Comparison of ENCODE assay signal across 24 cellular contexts in genomic region chr1:69172003-69173000, GRCh38.
DNase-seq lines count a peak whose midpoint lies in the region; ATAC-seq, FAIRE-seq and TF ChIP-seq lines count a peak whose summit lies in the region.
"Had no signal": no experiment of that assay in that cellular context is flagged by ENCODE, and none has a peak within 500 bp of the region (broad histone marks: within the 10 kb centered on the region; RNA-seq: fewer than 3 reads in every experiment).

No MANE protein-coding gene starts in this region.

- 17 to 23% methylated on average over 7 of the region's 7 CpGs for WGBS in GM23248 (ENCODE audit: low coverage in 1 of 2, low lambda C conversion rate in 2 of 2, missing lambda C conversion rate in 2 of 2), 2 experiments

- DNase-seq in GM23248 (peak; percentile 23), astrocyte (ENCODE audit: low read depth) (peak; percentile 63), iris pigment epithelial cell (ENCODE audit: low read depth) (peak; percentile 1), kidney glomerular epithelial cell (lab: John Stamatoyannopoulos, UW) (no peak), NCI-H2081 (lab: John Stamatoyannopoulos, UW) (no peak), GM03348 (ENCODE audit: low spot score) (no peak)
- DNase-seq: activated naive CD8-positive, alpha-beta T cell treated with anti-CD3 and anti-CD28 coated beads, Interleukin-2, amount 10 ng/mL, durations not matched to agents 7 days and 5 days; caudate nucleus; effector CD4-positive, alpha-beta T cell; esophagus squamous epithelium; H9; mesendoderm; NCI-H1417; NCI-H82; psoas muscle; small intestine; stimulated activated CD4-positive, alpha-beta T cell treated with anti-CD3 and anti-CD28 coated beads, Interleukin-4, amount 100 ng/mL, for 24 hours; T-helper 1 cell had no signal

- no peak overlapping the region for H3K4me3 Mint-ChIP-seq in astrocyte (ENCODE audit: unreplicated experiment)
- H3K4me3 Mint-ChIP-seq: activated naive CD8-positive, alpha-beta T cell treated with anti-CD3 and anti-CD28 coated beads, Interleukin-2, amount 10 ng/mL, durations not matched to agents 7 days and 5 days; activated T-helper 1 cell treated with anti-CD3 and anti-CD28 coated beads, Interleukin-12 subunit alpha, Interleukin-12 subunit beta, Interleukin-2, Interleukin-4 antibody, amounts not matched to agents 30 ng/mL and 10 ng/mL and 1 ng/mL, durations not matched to agents 14 hours and 24 hours and 36 hours; H9; natural killer cell treated with Interleukin-12 subunit alpha and Interleukin-12 subunit beta and Interleukin-15 and Interleukin-18, amount 100 ng/mL, for 72 hours had no signal

- H3K4me3 ChIP-seq in GM23248, result no peak overlapping the region
- H3K4me3 ChIP-seq in OCI-LY3 (ENCODE audit: low read length), result no peak overlapping the region
- H3K4me3 ChIP-seq in astrocyte (ENCODE audit: insufficient read depth, low read depth, low read length), result no peak overlapping the region
- H3K4me3 ChIP-seq: esophagus squamous epithelium, psoas muscle had no signal

- H3K36me3 ChIP-seq in GM23248 (ENCODE audit: low read depth) (no peaks in the 10 kb centered on the region), OCI-LY3 (replicated peaks; ENCODE audit: low read depth, low read length) (no peaks in the 10 kb centered on the region), astrocyte (ENCODE audit: insufficient read depth, low read length) (no peaks in the 10 kb centered on the region)
- H3K36me3 ChIP-seq: esophagus squamous epithelium had no signal

- H3K79me2 ChIP-seq in GM23248 (ENCODE audit: insufficient read depth) (no peaks in the 10 kb centered on the region), OCI-LY3 (ENCODE audit: low read length) (no peaks in the 10 kb centered on the region), astrocyte (ENCODE audit: insufficient read depth, low read length) (no peaks in the 10 kb centered on the region)

- no peak overlapping the region for H2AFZ ChIP-seq in GM23248
- no peak overlapping the region for H2AFZ ChIP-seq in OCI-LY3 (ENCODE audit: low read depth, low read length)
- no peak overlapping the region for H2AFZ ChIP-seq in astrocyte (ENCODE audit: low read depth, low read length)

- TF ChIP-seq CTCF in OCI-LY3 (IDR thresholded peaks at IDR 0.05; ENCODE audit: low read depth, low read length), result no peak
- TF ChIP-seq CTCF in astrocyte (IDR thresholded peaks at IDR 0.05; ENCODE audit: insufficient read depth, low read depth, low read length), result no peak

- H3K36me3 Mint-ChIP-seq in astrocyte (ENCODE audit: low read depth, unreplicated experiment), result no peaks in the 10 kb centered on the region
- H3K36me3 Mint-ChIP-seq: activated naive CD8-positive, alpha-beta T cell treated with anti-CD3 and anti-CD28 coated beads, Interleukin-2, amount 10 ng/mL, durations not matched to agents 7 days and 5 days had no signal

- H3K27ac Mint-ChIP-seq in astrocyte (ENCODE audit: unreplicated experiment), result peak overlapping the region; percentile 37
- H3K27ac Mint-ChIP-seq: activated naive CD8-positive, alpha-beta T cell treated with anti-CD3 and anti-CD28 coated beads, Interleukin-2, amount 10 ng/mL, durations not matched to agents 7 days and 5 days; activated T-helper 1 cell treated with anti-CD3 and anti-CD28 coated beads, Interleukin-12 subunit alpha, Interleukin-12 subunit beta, Interleukin-2, Interleukin-4 antibody, amounts not matched to agents 30 ng/mL and 10 ng/mL and 1 ng/mL, durations not matched to agents 14 hours and 24 hours and 36 hours; H9; natural killer cell treated with Interleukin-12 subunit alpha and Interleukin-12 subunit beta and Interleukin-15 and Interleukin-18, amount 100 ng/mL, for 72 hours had no signal

- peaks cover 16% of the 10 kb centered on the region for H3K4me1 Mint-ChIP-seq in astrocyte (ENCODE audit: low read depth, unreplicated experiment)
- H3K4me1 Mint-ChIP-seq: activated naive CD8-positive, alpha-beta T cell treated with anti-CD3 and anti-CD28 coated beads, Interleukin-2, amount 10 ng/mL, durations not matched to agents 7 days and 5 days; H9 had no signal

- H3K4me2 ChIP-seq in GM23248 (ENCODE audit: unreplicated experiment) (no peak overlapping the region), OCI-LY3 (ENCODE audit: low read length) (peak overlapping the region; percentile 24; the same call in 1 of the 2 replicates), astrocyte (ENCODE audit: low read length) (peak overlapping the region; percentile 46)

- H3K9me3 Mint-ChIP-seq in astrocyte (ENCODE audit: unreplicated experiment), result peaks cover 13% of the 10 kb centered on the region
- H3K9me3 Mint-ChIP-seq: activated T-helper 1 cell treated with anti-CD3 and anti-CD28 coated beads, Interleukin-12 subunit alpha, Interleukin-12 subunit beta, Interleukin-2, Interleukin-4 antibody, amounts not matched to agents 30 ng/mL and 10 ng/mL and 1 ng/mL, durations not matched to agents 14 hours and 24 hours and 36 hours had no signal

- no peak for ATAC-seq in HG03045 (IDR thresholded peaks at IDR 0.05; ENCODE audit: unreplicated experiment)
- ATAC-seq: activated CD4-positive, CD25-positive, alpha-beta regulatory T cell treated with anti-CD3 and anti-CD28 coated beads, Interleukin-2, amount 50 U/mL, for 24 hours; natural killer cell treated with Interleukin-12 subunit alpha and Interleukin-12 subunit beta and Interleukin-15 and Interleukin-18, amount 100 ng/mL, for 72 hours; psoas muscle had no signal

- H3K27me3 Mint-ChIP-seq in astrocyte (ENCODE audit: low read depth, unreplicated experiment), result no peaks in the 10 kb centered on the region
- H3K27me3 Mint-ChIP-seq: activated naive CD8-positive, alpha-beta T cell treated with anti-CD3 and anti-CD28 coated beads, Interleukin-2, amount 10 ng/mL, durations not matched to agents 7 days and 5 days; natural killer cell treated with Interleukin-12 subunit alpha and Interleukin-12 subunit beta and Interleukin-15 and Interleukin-18, amount 100 ng/mL, for 72 hours had no signal

- H3K9ac ChIP-seq in GM23248 (no peak overlapping the region), OCI-LY3 (ENCODE audit: low read length) (no peak overlapping the region), astrocyte (ENCODE audit: low read length) (no peak overlapping the region)

- no peak overlapping the region for H3K27ac ChIP-seq in GM23248
- no peak overlapping the region for H3K27ac ChIP-seq in OCI-LY3 (ENCODE audit: low read length)
- H3K27ac ChIP-seq in astrocyte (ENCODE audit: low read depth, low read length), result peak overlapping the region; percentile 40
- H3K27ac ChIP-seq: esophagus squamous epithelium, psoas muscle had no signal

- no peaks in the 10 kb centered on the region for H3F3A ChIP-seq in GM23248 (ENCODE audit: insufficient read depth)

- FAIRE-seq in astrocyte (lab: Jason Lieb, UNC), result no peak
- FAIRE-seq: islet of Langerhans, small intestine had no signal

- no peaks in the 10 kb centered on the region for H3K27me3 ChIP-seq in GM23248 (replicated peaks; ENCODE audit: insufficient read depth)
- H3K27me3 ChIP-seq in OCI-LY3 (ENCODE audit: low read depth, low read length), result no peaks in the 10 kb centered on the region
- no peaks in the 10 kb centered on the region for H3K27me3 ChIP-seq in astrocyte (ENCODE audit: insufficient read depth, low read length)
- H3K27me3 ChIP-seq: esophagus squamous epithelium had no signal

- H3K9me3 ChIP-seq in GM23248 (ENCODE audit: low read depth) (no peaks in the 10 kb centered on the region), OCI-LY3 (ENCODE audit: insufficient read depth, low read length) (no peaks in the 10 kb centered on the region), astrocyte (ENCODE audit: insufficient read depth, low read depth, low read length) (peaks cover 4% of the 10 kb centered on the region)
- H3K9me3 ChIP-seq: psoas muscle had no signal

- no peaks in the 10 kb centered on the region for H3K9me2 ChIP-seq in GM23248 (ENCODE audit: insufficient read depth)

- H4K20me1 ChIP-seq in GM23248 (ENCODE audit: insufficient read depth) (no peaks in the 10 kb centered on the region), OCI-LY3 (ENCODE audit: insufficient read depth, low read length) (no peaks in the 10 kb centered on the region), astrocyte (ENCODE audit: insufficient read depth, low read length) (no peaks in the 10 kb centered on the region)

- in situ Hi-C loops in GM23248 (cut with MboI), result no loop called here

- H3K4me1 ChIP-seq in GM23248 (ENCODE audit: insufficient read depth) (no peaks in the 10 kb centered on the region), OCI-LY3 (ENCODE audit: low read length) (peaks cover 10% of the 10 kb centered on the region), astrocyte (ENCODE audit: insufficient read depth, low read length) (peaks cover 6% of the 10 kb centered on the region)
- H3K4me1 ChIP-seq: esophagus squamous epithelium, psoas muscle had no signal

Comparison
In these comparisons a context has a peak if more than half of its experiments do, and no peak if none do; other contexts are left out.
1. DNase-seq: peak in GM23248 (single experiment), astrocyte (single experiment) and iris pigment epithelial cell (single experiment); none in kidney glomerular epithelial cell (single experiment), NCI-H2081 (0 of 2) and GM03348 (single experiment).